7 cellular contexts compared by ENCODE assay signal in genomic region chr2:12331698-12332097, GRCh38.
"Had no signal": no experiment of that assay in that cellular context is flagged by ENCODE, and none has a peak within 500 bp of the region (broad histone marks: within the 10 kb centered on the region; RNA-seq: fewer than 3 reads in every experiment).

No MANE protein-coding gene starts in this region.

- H3K27ac ChIP-seq: HL-60 had no signal

- H3K4me3 Mint-ChIP-seq: GM23338, H9, HFFc6, IgD-negative memory B cell had no signal

- H3K27ac Mint-ChIP-seq: GM23338, H9, HFFc6, IgD-negative memory B cell had no signal

- FAIRE-seq: H1, HepG2 had no signal

- H3K4me1 Mint-ChIP-seq: GM23338, H9 had no signal

- H3K9me3 Mint-ChIP-seq: HFFc6 had no signal

- H3K27me3 Mint-ChIP-seq: IgD-negative memory B cell had no signal

- H3K4me3 ChIP-seq: GM23338 had no signal

- DNase-seq: H9 had no signal

- H3K4me2 ChIP-seq: GM23338 had no signal

- H2AFZ ChIP-seq: GM23338 had no signal

- ATAC-seq: GM23338, HepG2 had no signal
